ENCODE assay signal across 14 cellular contexts in genomic region chr1:90000934-90001676, GRCh38. TPM values are rescaled to one million over a fixed set of nuclear protein-coding genes. Genes with fewer than 3 reads are reported as not detected.
DNase-seq lines count a peak whose midpoint lies in the region; ATAC-seq and TF ChIP-seq lines count a peak whose summit lies in the region.
"Had no signal": no experiment of that assay in that cellular context is flagged by ENCODE, and none has a peak within 500 bp of the region (broad histone marks: within the 10 kb centered on the region; RNA-seq: fewer than 3 reads in every experiment).

No MANE protein-coding gene starts in this region.

- no peaks in the 10 kb centered on the region for H3K9me3 Mint-ChIP-seq in activated naive CD8-positive, alpha-beta T cell (ENCODE audit: low read depth)
- no peaks in the 10 kb centered on the region for H3K9me3 Mint-ChIP-seq in activated naive CD8-positive, alpha-beta T cell treated with anti-CD3 and anti-CD28 coated beads for 36 hours
- H3K9me3 Mint-ChIP-seq in activated B cell treated with CpG ODN at 0.5 μM for 24 hours, result no peaks in the 10 kb centered on the region
- H3K9me3 Mint-ChIP-seq: activated naive CD4-positive, alpha-beta T cell treated with anti-CD3 and anti-CD28 coated beads, Interleukin-2, amount 50 U/mL, for 24 hours had no signal

- CTCF ChIA-PET in activated B cell treated with CpG ODN at 0.5 μM for 24 hours (lab: Charles Lee), result interaction anchor here (1.5 kb wide), 1 partner anchor 12 kb away, joined by 3 read pairs; no protein-coding TSS in a partner anchor

- H3K36me3 Mint-ChIP-seq in activated naive CD8-positive, alpha-beta T cell, result peaks cover 10% of the 10 kb centered on the region
- peaks cover 34% of the 10 kb centered on the region for H3K36me3 Mint-ChIP-seq in activated naive CD8-positive, alpha-beta T cell treated with anti-CD3 and anti-CD28 coated beads for 36 hours
- peaks cover 34% of the 10 kb centered on the region for H3K36me3 Mint-ChIP-seq in activated B cell treated with CpG ODN at 0.5 μM for 24 hours (ENCODE audit: low read depth)

- peaks cover 62% of the 10 kb centered on the region for H3K4me1 Mint-ChIP-seq in activated naive CD8-positive, alpha-beta T cell (ENCODE audit: low read depth)
- H3K4me1 Mint-ChIP-seq in activated naive CD8-positive, alpha-beta T cell treated with anti-CD3 and anti-CD28 coated beads for 36 hours, result peaks cover 43% of the 10 kb centered on the region
- peaks cover 34% of the 10 kb centered on the region for H3K4me1 Mint-ChIP-seq in activated B cell treated with CpG ODN at 0.5 μM for 24 hours

- no peak for DNase-seq in activated naive CD8-positive, alpha-beta T cell treated with anti-CD3 and anti-CD28 coated beads for 36 hours
- DNase-seq in activated B cell treated with CpG ODN at 0.5 μM for 24 hours (no peak), NCI-H2107 treated with DMSO at 0.1 percent for 48 hours (lab: John Stamatoyannopoulos, UW; ENCODE audit: unreplicated experiment) (no peak), NCI-H146 treated with DMSO at 0.1 percent for 48 hours (lab: John Stamatoyannopoulos, UW; ENCODE audit: unreplicated experiment) (no peak)
- no peak for DNase-seq in stimulated activated naive CD8-positive, alpha-beta T cell treated with anti-CD3 and anti-CD28 coated beads, Interleukin-15, Interleukin-2, amounts not matched to agents 100 U/mL and 50 U/mL, for 24 hours
- DNase-seq: cortex of kidney; foreskin fibroblast; left ventricle myocardium inferior; SHP77; stimulated activated CD4-positive, alpha-beta T cell treated with anti-CD3 and anti-CD28 coated beads, Interleukin-2, amount 100 ng/mL, for 24 hours had no signal

- H3K27ac Mint-ChIP-seq in activated naive CD8-positive, alpha-beta T cell, result peak overlapping the region; percentile 13
- no peak overlapping the region for H3K27ac Mint-ChIP-seq in activated naive CD8-positive, alpha-beta T cell treated with anti-CD3 and anti-CD28 coated beads for 36 hours
- H3K27ac Mint-ChIP-seq in activated B cell treated with CpG ODN at 0.5 μM for 24 hours, result no peak overlapping the region
- H3K27ac Mint-ChIP-seq: activated naive CD4-positive, alpha-beta T cell treated with anti-CD3 and anti-CD28 coated beads, Interleukin-2, amount 50 U/mL, for 24 hours had no signal

- H3K4me3 Mint-ChIP-seq in activated naive CD8-positive, alpha-beta T cell, result no peak overlapping the region
- no peak overlapping the region for H3K4me3 Mint-ChIP-seq in activated naive CD8-positive, alpha-beta T cell treated with anti-CD3 and anti-CD28 coated beads for 36 hours
- no peak overlapping the region for H3K4me3 Mint-ChIP-seq in activated B cell treated with CpG ODN at 0.5 μM for 24 hours
- H3K4me3 Mint-ChIP-seq: activated naive CD4-positive, alpha-beta T cell treated with anti-CD3 and anti-CD28 coated beads, Interleukin-2, amount 50 U/mL, for 24 hours had no signal

- intact Hi-C loops in activated B cell treated with CpG ODN at 0.5 μM for 24 hours (cut with micrococcal nuclease), result no loop called here

- ATAC-seq in HG03354 (IDR thresholded peaks at IDR 0.05; ENCODE audit: poor library complexity, severe bottlenecking, unreplicated experiment) (peak; percentile 61), activated B cell treated with CpG ODN at 0.5 μM for 24 hours (ENCODE audit: low read depth) (peak; percentile 60), GM18519 (IDR thresholded peaks at IDR 0.05; ENCODE audit: low FRiP score, unreplicated experiment) (no peak)
- peak; percentile 38 for ATAC-seq in stimulated activated naive CD8-positive, alpha-beta T cell treated with anti-CD3 and anti-CD28 coated beads, Interleukin-15, Interleukin-2, amounts not matched to agents 100 U/mL and 50 U/mL, for 24 hours

- no peak for TF ChIP-seq CTCF in activated B cell treated with CpG ODN at 0.5 μM for 24 hours (IDR thresholded peaks at IDR 0.05)

- POLR2A ChIA-PET in activated B cell treated with CpG ODN at 0.5 μM for 24 hours (lab: Charles Lee), result no interaction called here

- H3K27me3 Mint-ChIP-seq in activated naive CD8-positive, alpha-beta T cell, result no peaks in the 10 kb centered on the region
- no peaks in the 10 kb centered on the region for H3K27me3 Mint-ChIP-seq in activated naive CD8-positive, alpha-beta T cell treated with anti-CD3 and anti-CD28 coated beads for 36 hours
- H3K27me3 Mint-ChIP-seq in activated B cell treated with CpG ODN at 0.5 μM for 24 hours, result no peaks in the 10 kb centered on the region
- H3K27me3 Mint-ChIP-seq: activated naive CD4-positive, alpha-beta T cell treated with anti-CD3 and anti-CD28 coated beads, Interleukin-2, amount 50 U/mL, for 24 hours had no signal

RNA-seq across cellular contexts. Expression of gene ZNF326, which starts 6.2 kb away (rescaled TPM):
- 10 to 100 TPM; 26.8 to 28.1 TPM for total RNA-seq in activated naive CD8-positive, alpha-beta T cell treated with anti-CD3 and anti-CD28 coated beads for 36 hours
- total RNA-seq in activated B cell treated with CpG ODN at 0.5 μM for 24 hours, result 26.2 and 30.3 TPM in 2 replicates
